4 cellular contexts compared by ENCODE assay signal in the genomic region with DNA sequence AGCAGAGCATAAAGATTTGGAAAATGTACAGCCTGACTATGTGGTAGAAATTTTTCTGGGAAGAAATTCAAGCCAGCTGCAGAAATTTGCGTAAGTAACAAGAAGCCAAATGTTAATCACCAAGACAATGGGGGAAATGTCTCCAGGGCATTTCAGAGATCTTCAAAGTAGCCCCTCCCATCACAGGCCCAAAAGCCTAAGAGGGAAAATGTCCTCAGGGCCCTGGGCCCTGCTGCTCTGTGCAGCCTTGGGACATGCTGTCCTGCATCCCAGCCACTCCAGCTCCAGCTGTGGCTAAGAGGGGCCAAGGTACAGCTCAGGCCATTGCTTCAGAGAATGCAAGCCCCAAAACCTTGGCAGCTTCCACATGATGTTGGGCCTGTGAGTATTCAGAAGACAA. TPM values are rescaled to one million over a fixed set of nuclear protein-coding genes. Genes with fewer than 3 reads are reported as not detected.
"Had no signal": no experiment of that assay in that cellular context is flagged by ENCODE, and none has a peak within 500 bp of the region (broad histone marks: within the 10 kb centered on the region; RNA-seq: fewer than 3 reads in every experiment).

No MANE protein-coding gene starts in this region.

RNA-seq across cellular contexts. Expression of a gene that starts 19.6 kb away (rescaled TPM):
- total RNA-seq: naive thymus-derived CD8-positive, alpha-beta T cell; pancreas had no signal
- polyA plus RNA-seq: naive thymus-derived CD4-positive, alpha-beta T cell; pancreas; smooth muscle cell had no signal
